Comparison of ENCODE assay signal across 6 cellular contexts in the genomic region with DNA sequence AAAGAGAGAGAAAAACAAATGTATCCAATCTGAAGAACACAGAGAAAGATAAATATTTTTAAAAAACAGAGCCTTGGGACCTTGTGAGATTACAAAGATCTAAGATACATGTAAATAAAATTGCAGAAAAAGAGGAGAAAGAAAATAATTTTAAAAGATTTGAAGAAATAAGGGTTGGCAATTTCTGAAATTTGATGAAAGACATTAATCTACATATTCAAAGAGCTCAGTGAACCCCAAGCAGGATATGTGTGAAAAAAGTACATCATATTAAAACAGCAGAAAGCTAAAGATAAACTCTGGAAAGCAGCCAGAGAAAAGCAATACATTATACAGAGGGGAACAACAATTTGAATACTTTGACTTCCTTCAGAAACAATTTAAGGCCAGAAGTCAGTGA.
"Had no signal": no experiment of that assay in that cellular context is flagged by ENCODE, and none has a peak within 500 bp of the region (broad histone marks: within the 10 kb centered on the region; RNA-seq: fewer than 3 reads in every experiment).

No MANE protein-coding gene starts in this region.

- H3K4me3 ChIP-seq: GM23338, K562 had no signal

- DNase-seq: H9, HCEC 1CT, IMR-90, KG1 had no signal
